ENCODE assay signal across 8 cellular contexts in genomic region chr2:74553892-74554820, GRCh38. TPM values are rescaled to one million over a fixed set of nuclear protein-coding genes. Genes with fewer than 3 reads are reported as not detected.
DNase-seq lines count a peak whose midpoint lies in the region; ATAC-seq and TF ChIP-seq lines count a peak whose summit lies in the region.

Gene DOK1 (plus strand): TSS chr2:74554720. CDS start chr2:74554755, 35 bp downstream.
A gene with protein sequence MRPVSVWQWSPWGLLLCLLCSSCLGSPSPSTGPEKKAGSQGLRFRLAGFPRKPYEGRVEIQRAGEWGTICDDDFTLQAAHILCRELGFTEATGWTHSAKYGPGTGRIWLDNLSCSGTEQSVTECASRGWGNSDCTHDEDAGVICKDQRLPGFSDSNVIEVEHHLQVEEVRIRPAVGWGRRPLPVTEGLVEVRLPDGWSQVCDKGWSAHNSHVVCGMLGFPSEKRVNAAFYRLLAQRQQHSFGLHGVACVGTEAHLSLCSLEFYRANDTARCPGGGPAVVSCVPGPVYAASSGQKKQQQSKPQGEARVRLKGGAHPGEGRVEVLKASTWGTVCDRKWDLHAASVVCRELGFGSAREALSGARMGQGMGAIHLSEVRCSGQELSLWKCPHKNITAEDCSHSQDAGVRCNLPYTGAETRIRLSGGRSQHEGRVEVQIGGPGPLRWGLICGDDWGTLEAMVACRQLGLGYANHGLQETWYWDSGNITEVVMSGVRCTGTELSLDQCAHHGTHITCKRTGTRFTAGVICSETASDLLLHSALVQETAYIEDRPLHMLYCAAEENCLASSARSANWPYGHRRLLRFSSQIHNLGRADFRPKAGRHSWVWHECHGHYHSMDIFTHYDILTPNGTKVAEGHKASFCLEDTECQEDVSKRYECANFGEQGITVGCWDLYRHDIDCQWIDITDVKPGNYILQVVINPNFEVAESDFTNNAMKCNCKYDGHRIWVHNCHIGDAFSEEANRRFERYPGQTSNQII (minus strand): TSS chr2:74553942. CDS start chr2:74552634, 1,308 bp downstream.

- TF ChIP-seq CTCF in BJ (IDR thresholded peaks at IDR 0.05; ENCODE audit: insufficient read depth, low read depth, low read length) = no peak
- no peak for TF ChIP-seq CTCF in esophagus squamous epithelium (IDR thresholded peaks at IDR 0.05)

- POLR2A ChIA-PET in BJ (lab: Charles Lee) = interaction anchor here (1.0 kb wide), 1 partner anchor 13 kb away, joined by 3 read pairs; no protein-coding TSS in a partner anchor

- H3K27me3 ChIP-seq in BJ (ENCODE audit: control insufficient read depth, insufficient read depth, low read length) (no peaks in the 10 kb centered on the region), esophagus squamous epithelium (peaks cover 0 to 43% (median 0%) of the 10 kb centered on the region in 4 donors)

- intact Hi-C loops in esophagus squamous epithelium (cut with DNase I) = no loop called here

- H3K4me3 Mint-ChIP-seq in naive B cell = peak within 1 kb of the TSS; percentile 87 to 98 (median 94)
- H3K4me3 Mint-ChIP-seq in stimulated activated effector memory CD8-positive, alpha-beta T cell treated with anti-CD3 and anti-CD28 coated beads, Interleukin-12 subunit alpha, Interleukin-12 subunit beta, amount 100 ng/mL, for 72 hours = peak within 1 kb of the TSS; percentile 84

- peaks cover 4% of the 10 kb centered on the region for H3K36me3 ChIP-seq in BJ (ENCODE audit: control insufficient read depth, insufficient read depth, low read length)
- H3K36me3 ChIP-seq in esophagus squamous epithelium = peaks cover 0 to 8% (median 0%) of the 10 kb centered on the region in 3 donors

- peak; percentile 53 for ATAC-seq in HG03439 (IDR thresholded peaks at IDR 0.05; ENCODE audit: unreplicated experiment)
- peak; percentile 74 to 75 for ATAC-seq in naive B cell (ENCODE audit: low read depth in 2 of 2)
- peak; percentile 83 for ATAC-seq in stimulated activated effector memory CD8-positive, alpha-beta T cell treated with anti-CD3 and anti-CD28 coated beads, Interleukin-12 subunit alpha, Interleukin-12 subunit beta, amount 100 ng/mL, for 72 hours

- H3K27ac ChIP-seq in esophagus squamous epithelium = peak within 1 kb of the TSS; percentile 73 to 89 (median 82)

- CTCF ChIA-PET in BJ (lab: Yijun Ruan, JAX) = interaction anchor here (1.6 kb wide), 1 partner anchor 12 kb away, joined by 6 read pairs; no protein-coding TSS in a partner anchor

- H3K36me3 Mint-ChIP-seq in naive B cell = no peaks in the 10 kb centered on the region
- H3K36me3 Mint-ChIP-seq in stimulated activated effector memory CD8-positive, alpha-beta T cell treated with anti-CD3 and anti-CD28 coated beads, Interleukin-12 subunit alpha, Interleukin-12 subunit beta, amount 100 ng/mL, for 72 hours = peaks cover 36% of the 10 kb centered on the region

- peak within 1 kb of the TSS; percentile 54 for H3K4me3 ChIP-seq in BJ (ENCODE audit: low read depth, low read length)
- H3K4me3 ChIP-seq in esophagus squamous epithelium = peak within 1 kb of the TSS; percentile 45 to 70 (median 65)

- H3K9me3 ChIP-seq in esophagus squamous epithelium = no peaks in the 10 kb centered on the region

- TF ChIP-seq POLR2A in GM19099 (IDR thresholded peaks at IDR 0.05; ENCODE audit: extremely low read depth, insufficient read length, low read depth) (peak; percentile 67), esophagus squamous epithelium (IDR thresholded peaks at IDR 0.05) (peak in 1 of 4 donors; percentile 47)

- peaks cover 7 to 21% (median 20%) of the 10 kb centered on the region in 3 donors for H3K27me3 Mint-ChIP-seq in naive B cell

- DNase-seq in BJ (ENCODE audit: low read depth) = peak; percentile 50
- peak; percentile 86 for DNase-seq in OCI-M1 (lab: John Stamatoyannopoulos, UW)
- peak; percentile 90 to 91 for DNase-seq in activated T-cell treated with anti-CD3 and anti-CD28 coated beads, Interleukin-2, amount 50 U/mL, for 48 hours
- peak; percentile 22 for DNase-seq in esophagus squamous epithelium (lab: John Stamatoyannopoulos, UW)
- DNase-seq in naive B cell = peak; percentile 77
- peak; percentile 88 to 97 for DNase-seq in stimulated activated effector memory CD8-positive, alpha-beta T cell treated with anti-CD3 and anti-CD28 coated beads, Interleukin-12 subunit alpha, Interleukin-12 subunit beta, amount 100 ng/mL, for 72 hours (ENCODE audit: low spot score in 2 of 2)

- WGBS in esophagus squamous epithelium, 2 donors = 0 to 5% methylated on average over 4 to 8 of the region's 73 CpGs

- H3K27ac Mint-ChIP-seq in naive B cell = peak within 1 kb of the TSS; percentile 86 to 98 (median 96)
- H3K27ac Mint-ChIP-seq in stimulated activated effector memory CD8-positive, alpha-beta T cell treated with anti-CD3 and anti-CD28 coated beads, Interleukin-12 subunit alpha, Interleukin-12 subunit beta, amount 100 ng/mL, for 72 hours = peak within 1 kb of the TSS; percentile 93

- no peaks in the 10 kb centered on the region for H3K9me3 Mint-ChIP-seq in naive B cell
- H3K9me3 Mint-ChIP-seq in stimulated activated effector memory CD8-positive, alpha-beta T cell treated with anti-CD3 and anti-CD28 coated beads, Interleukin-12 subunit alpha, Interleukin-12 subunit beta, amount 100 ng/mL, for 72 hours = no peaks in the 10 kb centered on the region

- H3K4me1 ChIP-seq in esophagus squamous epithelium = peaks cover 14 to 44% (median 17%) of the 10 kb centered on the region in 3 donors

- peaks cover 29 to 41% (median 35%) of the 10 kb centered on the region in 3 donors for H3K4me1 Mint-ChIP-seq in naive B cell
- peaks cover 39% of the 10 kb centered on the region for H3K4me1 Mint-ChIP-seq in stimulated activated effector memory CD8-positive, alpha-beta T cell treated with anti-CD3 and anti-CD28 coated beads, Interleukin-12 subunit alpha, Interleukin-12 subunit beta, amount 100 ng/mL, for 72 hours

RNA-seq across cellular contexts. Expression of gene DOK1, which starts in this region (rescaled TPM):
- polyA plus RNA-seq in BJ (2011; rRNA removed) (19.8 and 28.7 TPM in 2 replicates), naive B cell (ENCODE audit: low read depth in 6 of 6) (10 to 100 TPM; 21.2 to 44.1 (median 34.3) TPM)
- 18.5 and 29.9 TPM in 2 replicates for polyA minus RNA-seq in BJ (2011; rRNA and poly(A)+ RNA removed)
- total RNA-seq in esophagus squamous epithelium = 1 to 10 TPM in 2 of 4 donors, under 1 TPM in 1, not detected in 1; 0.88 to 6.7 (median 3.0) TPM

RNA-seq across cellular contexts. Expression of the second gene that starts in this region (rescaled TPM):
- polyA plus RNA-seq in BJ (2011; rRNA removed) (95.8 and 130 TPM in 2 replicates), naive B cell (ENCODE audit: low read depth in 6 of 6) (under 1 TPM in 2 of 6 donors, not detected in 4; 0.25 to 0.29 TPM)
- 70.1 and 140 TPM in 2 replicates for polyA minus RNA-seq in BJ (2011; rRNA and poly(A)+ RNA removed)
- total RNA-seq in esophagus squamous epithelium = 1 to 10 TPM in 2 of 4 donors, under 1 TPM in 1, not detected in 1; 0.48 to 4.3 (median 3.2) TPM

Comparison
In these comparisons a context has a peak if more than half of its experiments do, and no peak if none do; other contexts are left out.
1. Peak in every context shown above with its lines: DNase-seq, ATAC-seq, H3K4me3 ChIP-seq and H3K27ac ChIP-seq.
2. RNA of the second gene that starts in this region (polyA plus RNA-seq): 95.8 to 130 TPM in BJ; 0.25 to 0.29 TPM in naive B cell; every median in the first group is over 10 times any median in the second.
3. DNase-seq: peak in every context shown above with its lines; median percentile 92 in stimulated activated effector memory CD8-positive, alpha-beta T cell treated with anti-CD3 and anti-CD28 coated beads, Interleukin-12 subunit alpha, Interleukin-12 subunit beta, amount 100 ng/mL, for 72 hours; 90 in activated T-cell treated with anti-CD3 and anti-CD28 coated beads, Interleukin-2, amount 50 U/mL, for 48 hours; 86 in OCI-M1; 77 in naive B cell; 50 in BJ; 22 in esophagus squamous epithelium.